In the genomic region with DNA sequence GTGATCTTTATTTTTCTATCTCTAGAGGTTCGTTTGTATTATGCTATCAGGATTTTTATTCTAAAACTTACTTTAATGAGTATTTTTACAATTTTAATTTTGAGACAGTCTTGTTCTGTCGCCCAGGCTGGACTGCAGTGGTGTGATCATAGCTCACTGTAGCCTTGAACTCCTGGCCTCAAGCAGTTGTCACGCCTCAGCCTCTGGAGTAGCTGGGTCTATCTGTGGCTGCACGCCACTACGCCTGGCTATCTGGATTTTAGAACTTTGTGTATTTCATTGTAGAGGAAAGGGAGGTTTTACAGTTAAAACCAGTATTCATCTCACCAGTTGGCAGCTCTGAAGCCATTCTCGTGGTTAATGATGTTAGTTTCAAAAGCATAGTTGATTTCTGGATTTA, we compare ENCODE assay signal across 16 cellular contexts. TPM values are rescaled to one million over a fixed set of nuclear protein-coding genes. Genes with fewer than 3 reads are reported as not detected.
DNase-seq lines count a peak whose midpoint lies in the region; ATAC-seq lines count a peak whose summit lies in the region.
"Had no signal": no experiment of that assay in that cellular context is flagged by ENCODE, and none has a peak within 500 bp of the region (broad histone marks: within the 10 kb centered on the region; RNA-seq: fewer than 3 reads in every experiment).

No MANE protein-coding gene starts in this region.

- intact Hi-C loops in activated naive CD4-positive, alpha-beta T cell treated with anti-CD3 and anti-CD28 coated beads for 36 hours (cut with micrococcal nuclease), result no loop called here

- no peaks in the 10 kb centered on the region for H3K27me3 Mint-ChIP-seq in activated naive CD4-positive, alpha-beta T cell treated with anti-CD3 and anti-CD28 coated beads, Interleukin-2, amount 50 U/mL, for 24 hours
- H3K27me3 Mint-ChIP-seq in activated naive CD4-positive, alpha-beta T cell treated with anti-CD3 and anti-CD28 coated beads for 36 hours (ENCODE audit: low read depth), result no peaks in the 10 kb centered on the region
- H3K27me3 Mint-ChIP-seq in T-helper 17 cell, result no peaks in the 10 kb centered on the region
- no peaks in the 10 kb centered on the region for H3K27me3 Mint-ChIP-seq in effector memory CD8-positive, alpha-beta T cell
- H3K27me3 Mint-ChIP-seq in stimulated activated naive B cell treated with anti-CD40 and anti-IgM and Interleukin-4, amounts not matched to agents 10 μg/mL and 1 μg/mL and 100 μg/mL, for 72 hours, result no peaks in the 10 kb centered on the region
- H3K27me3 Mint-ChIP-seq: B cell; CD4-positive, alpha-beta T cell had no signal

- CTCF ChIA-PET in activated naive CD4-positive, alpha-beta T cell treated with anti-CD3 and anti-CD28 coated beads for 36 hours (lab: Charles Lee), result interaction anchor here (0.6 kb wide), 1 partner anchor 458 kb away, joined by 6 read pairs; no protein-coding TSS in a partner anchor

- peaks cover 27% of the 10 kb centered on the region for H3K4me1 Mint-ChIP-seq in activated naive CD4-positive, alpha-beta T cell treated with anti-CD3 and anti-CD28 coated beads, Interleukin-2, amount 50 U/mL, for 24 hours
- peaks cover 12% of the 10 kb centered on the region for H3K4me1 Mint-ChIP-seq in activated naive CD4-positive, alpha-beta T cell treated with anti-CD3 and anti-CD28 coated beads for 36 hours (ENCODE audit: low read depth)
- peaks cover 30% of the 10 kb centered on the region for H3K4me1 Mint-ChIP-seq in T-helper 17 cell
- peaks cover 34 to 47% of the 10 kb centered on the region in 2 donors for H3K4me1 Mint-ChIP-seq in effector memory CD8-positive, alpha-beta T cell (ENCODE audit: low read depth in 2 of 2)
- peaks cover 9 to 19% of the 10 kb centered on the region in 2 donors for H3K4me1 Mint-ChIP-seq in stimulated activated naive B cell treated with anti-CD40 and anti-IgM and Interleukin-4, amounts not matched to agents 10 μg/mL and 1 μg/mL and 100 μg/mL, for 72 hours

- H3K27ac Mint-ChIP-seq in activated naive CD4-positive, alpha-beta T cell treated with anti-CD3 and anti-CD28 coated beads, Interleukin-2, amount 50 U/mL, for 24 hours, result peak overlapping the region; percentile 10
- H3K27ac Mint-ChIP-seq in activated naive CD4-positive, alpha-beta T cell treated with anti-CD3 and anti-CD28 coated beads for 36 hours, result no peak overlapping the region
- peak overlapping the region; percentile 80 for H3K27ac Mint-ChIP-seq in T-helper 17 cell
- peak overlapping the region; percentile 31 to 75 for H3K27ac Mint-ChIP-seq in effector memory CD8-positive, alpha-beta T cell
- H3K27ac Mint-ChIP-seq in stimulated activated naive B cell treated with anti-CD40 and anti-IgM and Interleukin-4, amounts not matched to agents 10 μg/mL and 1 μg/mL and 100 μg/mL, for 72 hours, result peak overlapping the region; percentile 16
- H3K27ac Mint-ChIP-seq: B cell; CD4-positive, alpha-beta T cell; HFFc6 had no signal

- no peak for ATAC-seq in T-helper 17 cell
- ATAC-seq in effector memory CD8-positive, alpha-beta T cell (replicated peaks), result no peak
- no peak for ATAC-seq in stimulated activated naive B cell treated with anti-CD40 and anti-IgM and Interleukin-4, amounts not matched to agents 10 μg/mL and 1 μg/mL and 100 μg/mL, for 72 hours (replicated peaks)
- ATAC-seq: GM12878 had no signal

- no peaks in the 10 kb centered on the region for H3K9me3 ChIP-seq in T-helper 17 cell (ENCODE audit: control insufficient read depth, low read length, poor library complexity, severe bottlenecking)

- H3K4me3 Mint-ChIP-seq in activated naive CD4-positive, alpha-beta T cell treated with anti-CD3 and anti-CD28 coated beads, Interleukin-2, amount 50 U/mL, for 24 hours, result no peak overlapping the region
- no peak overlapping the region for H3K4me3 Mint-ChIP-seq in activated naive CD4-positive, alpha-beta T cell treated with anti-CD3 and anti-CD28 coated beads for 36 hours
- no peak overlapping the region for H3K4me3 Mint-ChIP-seq in T-helper 17 cell
- H3K4me3 Mint-ChIP-seq in effector memory CD8-positive, alpha-beta T cell, result no peak overlapping the region
- H3K4me3 Mint-ChIP-seq in stimulated activated naive B cell treated with anti-CD40 and anti-IgM and Interleukin-4, amounts not matched to agents 10 μg/mL and 1 μg/mL and 100 μg/mL, for 72 hours, result no peak overlapping the region
- H3K4me3 Mint-ChIP-seq: B cell; CD4-positive, alpha-beta T cell; HFFc6 had no signal

- no peaks in the 10 kb centered on the region for H3K9me3 Mint-ChIP-seq in activated naive CD4-positive, alpha-beta T cell treated with anti-CD3 and anti-CD28 coated beads, Interleukin-2, amount 50 U/mL, for 24 hours
- H3K9me3 Mint-ChIP-seq in activated naive CD4-positive, alpha-beta T cell treated with anti-CD3 and anti-CD28 coated beads for 36 hours, result no peaks in the 10 kb centered on the region
- H3K9me3 Mint-ChIP-seq in effector memory CD8-positive, alpha-beta T cell, result no peaks in the 10 kb centered on the region
- no peaks in the 10 kb centered on the region for H3K9me3 Mint-ChIP-seq in stimulated activated naive B cell treated with anti-CD40 and anti-IgM and Interleukin-4, amounts not matched to agents 10 μg/mL and 1 μg/mL and 100 μg/mL, for 72 hours
- H3K9me3 Mint-ChIP-seq: CD4-positive, alpha-beta T cell; HFFc6 had no signal

- H3K36me3 Mint-ChIP-seq in activated naive CD4-positive, alpha-beta T cell treated with anti-CD3 and anti-CD28 coated beads, Interleukin-2, amount 50 U/mL, for 24 hours, result peaks cover 14% of the 10 kb centered on the region
- H3K36me3 Mint-ChIP-seq in activated naive CD4-positive, alpha-beta T cell treated with anti-CD3 and anti-CD28 coated beads for 36 hours (ENCODE audit: low read depth), result peaks cover 38% of the 10 kb centered on the region
- H3K36me3 Mint-ChIP-seq in T-helper 17 cell (ENCODE audit: low read depth), result peaks cover 12% of the 10 kb centered on the region
- peaks cover 100% of the 10 kb centered on the region for H3K36me3 Mint-ChIP-seq in effector memory CD8-positive, alpha-beta T cell (ENCODE audit: insufficient read depth)
- peaks cover 45 to 73% of the 10 kb centered on the region in 2 donors for H3K36me3 Mint-ChIP-seq in stimulated activated naive B cell treated with anti-CD40 and anti-IgM and Interleukin-4, amounts not matched to agents 10 μg/mL and 1 μg/mL and 100 μg/mL, for 72 hours

- no peak for DNase-seq in activated naive CD4-positive, alpha-beta T cell treated with anti-CD3 and anti-CD28 coated beads for 36 hours
- DNase-seq in T-helper 17 cell (no peak), EL (no peak), NOMO-1 treated with DMSO at 0.1 percent for 48 hours (lab: John Stamatoyannopoulos, UW; ENCODE audit: unreplicated experiment) (no peak)
- DNase-seq in effector memory CD8-positive, alpha-beta T cell, result no peak
- DNase-seq in stimulated activated naive B cell treated with anti-CD40 and anti-IgM and Interleukin-4, amounts not matched to agents 10 μg/mL and 1 μg/mL and 100 μg/mL, for 72 hours, result no peak
- DNase-seq: Calu3; CD4-positive, alpha-beta T cell; GOT3; HFFc6; NCI-H1436 treated with DMSO at 0.1 percent for 48 hours; NCI-H2081; NCI-H524 had no signal

RNA-seq across cellular contexts. Expression of gene DNAJB6, which starts 25.9 kb away (rescaled TPM):
- 10 to 100 TPM; 69.0 to 72.1 TPM for total RNA-seq in activated naive CD4-positive, alpha-beta T cell treated with anti-CD3 and anti-CD28 coated beads for 36 hours
- total RNA-seq in T-helper 17 cell, result 100 to 1,000 TPM; 266 to 278 TPM
